Comparison of ENCODE assay signal across 30 cellular contexts in the genomic region with DNA sequence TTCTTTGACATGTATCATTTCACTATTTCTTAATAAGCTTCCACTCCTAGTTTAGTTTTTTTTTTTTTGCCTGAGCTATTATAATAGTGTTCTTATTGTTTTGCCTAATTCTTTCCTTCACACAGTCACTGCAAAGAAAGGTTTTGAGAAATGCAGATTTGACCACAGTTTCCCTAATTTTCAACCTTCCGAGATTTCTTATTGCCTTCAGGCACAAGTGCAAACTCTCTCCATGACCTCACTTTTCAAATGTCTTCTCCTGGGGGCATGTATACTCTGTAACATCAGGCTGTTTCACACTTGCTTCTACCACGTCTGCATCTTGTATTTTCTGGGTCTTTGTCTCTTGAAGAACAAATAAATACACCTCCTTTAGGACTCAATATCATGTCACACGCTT.
DNase-seq lines count a peak whose midpoint lies in the region; ATAC-seq and TF ChIP-seq lines count a peak whose summit lies in the region.
"Had no signal": no experiment of that assay in that cellular context is flagged by ENCODE, and none has a peak within 500 bp of the region (broad histone marks: within the 10 kb centered on the region; RNA-seq: fewer than 3 reads in every experiment).

No MANE protein-coding gene starts in this region.

- no peaks in the 10 kb centered on the region for H3K36me3 Mint-ChIP-seq in endothelial cell (ENCODE audit: low read depth, unreplicated experiment)
- H3K36me3 Mint-ChIP-seq in CD8-positive, alpha-beta T cell, result no peaks in the 10 kb centered on the region
- H3K36me3 Mint-ChIP-seq: activated naive CD4-positive, alpha-beta T cell treated with anti-CD3 and anti-CD28 coated beads, Interleukin-2, amount 10 ng/mL, durations not matched to agents 7 days and 5 days; CD4-positive, CD25-positive, alpha-beta regulatory T cell; naive thymus-derived CD8-positive, alpha-beta T cell had no signal

- H2BK15ac ChIP-seq in mesenchymal stem cell (ENCODE audit: low read depth, poor library complexity, severe bottlenecking), result no peak overlapping the region

- H2AFZ ChIP-seq in mesenchymal stem cell (ENCODE audit: low read depth, low read length), result no peak overlapping the region

- H3K9ac ChIP-seq in mesenchymal stem cell (ENCODE audit: low read length), result no peak overlapping the region

- H2BK120ac ChIP-seq in mesenchymal stem cell (ENCODE audit: low read depth, low read length), result no peak overlapping the region

- TF ChIP-seq CTCF in Panc1 (IDR thresholded peaks at IDR 0.05), result no peak
- TF ChIP-seq CTCF in endothelial cell (IDR thresholded peaks at IDR 0.05; ENCODE audit: unreplicated experiment), result no peak
- TF ChIP-seq CTCF in CD8-positive, alpha-beta T cell (IDR thresholded peaks at IDR 0.05), result no peak

- intact Hi-C loops in Panc1 (cut with micrococcal nuclease; ENCODE audit: unreplicated experiment), result no loop called here
- intact Hi-C loops in CD8-positive, alpha-beta T cell (cut with DNase I, micrococcal nuclease), result no loop called here

- H3K4me1 ChIP-seq in Panc1 (ENCODE audit: control insufficient read depth, insufficient read depth, low read length) (peaks cover 16% of the 10 kb centered on the region), mesenchymal stem cell (ENCODE audit: control insufficient read depth, insufficient read depth, low read depth, low read length) (no peaks in the 10 kb centered on the region)
- no peaks in the 10 kb centered on the region for H3K4me1 ChIP-seq in CD8-positive, alpha-beta T cell (ENCODE audit: insufficient read depth, low read length)

- H4K8ac ChIP-seq in mesenchymal stem cell (ENCODE audit: low read length), result no peak overlapping the region

- no peaks in the 10 kb centered on the region for H3K9me3 Mint-ChIP-seq in endothelial cell (ENCODE audit: unreplicated experiment)
- H3K9me3 Mint-ChIP-seq in CD8-positive, alpha-beta T cell, result no peaks in the 10 kb centered on the region
- H3K9me3 Mint-ChIP-seq: activated naive CD4-positive, alpha-beta T cell treated with anti-CD3 and anti-CD28 coated beads, Interleukin-2, amount 10 ng/mL, durations not matched to agents 7 days and 5 days; activated T-helper 17 cell treated with anti-CD3 and anti-CD28 coated beads, Interleukin-2, amount 50 U/mL, for 72 hours; CD4-positive, CD25-positive, alpha-beta regulatory T cell; naive thymus-derived CD8-positive, alpha-beta T cell had no signal

- H3K27me3 Mint-ChIP-seq in endothelial cell (ENCODE audit: unreplicated experiment), result no peaks in the 10 kb centered on the region
- H3K27me3 Mint-ChIP-seq in CD8-positive, alpha-beta T cell (ENCODE audit: low read depth), result peaks cover 3% of the 10 kb centered on the region
- H3K27me3 Mint-ChIP-seq: activated naive CD4-positive, alpha-beta T cell treated with anti-CD3 and anti-CD28 coated beads, Interleukin-2, amount 10 ng/mL, durations not matched to agents 7 days and 5 days had no signal

- peaks cover under 1% of the 10 kb centered on the region for H3K4me1 Mint-ChIP-seq in endothelial cell (ENCODE audit: unreplicated experiment)
- H3K4me1 Mint-ChIP-seq in CD8-positive, alpha-beta T cell (ENCODE audit: low read depth), result no peaks in the 10 kb centered on the region
- H3K4me1 Mint-ChIP-seq: activated naive CD4-positive, alpha-beta T cell treated with anti-CD3 and anti-CD28 coated beads, Interleukin-2, amount 10 ng/mL, durations not matched to agents 7 days and 5 days; activated T-helper 17 cell treated with anti-CD3 and anti-CD28 coated beads, Interleukin-2, amount 50 U/mL, for 72 hours; CD4-positive, CD25-positive, alpha-beta regulatory T cell; naive thymus-derived CD8-positive, alpha-beta T cell had no signal

- WGBS in mesenchymal stem cell, result 80% methylated on average over 3 of the region's 3 CpGs

- POLR2A ChIA-PET in Panc1 (lab: Charles Lee), result interaction anchor here (0.6 kb wide), 1 partner anchor 1272 kb away, joined by 3 read pairs; no protein-coding TSS in a partner anchor
- POLR2A ChIA-PET in CD8-positive, alpha-beta T cell (lab: Charles Lee), result no interaction called here

- H3K23ac ChIP-seq in mesenchymal stem cell (ENCODE audit: low read length in 2 of 2), result no peak overlapping the region

- H4K91ac ChIP-seq in mesenchymal stem cell (ENCODE audit: low read length), result no peak overlapping the region

- H3K4me3 ChIP-seq in Panc1 (ENCODE audit: low read depth in 2 of 2, low read length in 2 of 2), result no peak overlapping the region
- no peak overlapping the region for H3K4me3 ChIP-seq in mesenchymal stem cell (ENCODE audit: insufficient read depth in 1 of 2, low read depth in 1 of 2, low read length in 2 of 2)
- H3K4me3 ChIP-seq in CD8-positive, alpha-beta T cell (ENCODE audit: low read depth, low read length), result no peak overlapping the region
- H3K4me3 ChIP-seq: adrenal gland, esophagus squamous epithelium, GM12878, heart left ventricle, ovary, upper lobe of left lung had no signal

- no peaks in the 10 kb centered on the region for H3K79me1 ChIP-seq in mesenchymal stem cell (replicated peaks; ENCODE audit: low read length, poor library complexity, severe bottlenecking)

- H3K27ac ChIP-seq in Panc1 (ENCODE audit: low read length) (peak overlapping the region; percentile 99; the same call in 1 of the 2 replicates), mesenchymal stem cell (ENCODE audit: low read length, poor library complexity, severe bottlenecking) (no peak overlapping the region)
- no peak overlapping the region for H3K27ac ChIP-seq in CD8-positive, alpha-beta T cell (ENCODE audit: low read depth, low read length)
- H3K27ac ChIP-seq: adrenal gland, esophagus squamous epithelium, foreskin keratinocyte, heart left ventricle, ovary, upper lobe of left lung had no signal

- no peak overlapping the region for H3K27ac Mint-ChIP-seq in endothelial cell (ENCODE audit: unreplicated experiment)
- H3K27ac Mint-ChIP-seq in CD8-positive, alpha-beta T cell, result no peak overlapping the region
- H3K27ac Mint-ChIP-seq: activated CD8-positive, alpha-beta T cell treated with anti-CD3 and anti-CD28 coated beads, Interleukin-2, amount 10 ng/mL, durations not matched to agents 7 days and 5 days; activated naive CD4-positive, alpha-beta T cell treated with anti-CD3 and anti-CD28 coated beads, Interleukin-2, amount 10 ng/mL, durations not matched to agents 7 days and 5 days; activated T-helper 17 cell treated with anti-CD3 and anti-CD28 coated beads, Interleukin-2, amount 50 U/mL, for 72 hours; naive thymus-derived CD8-positive, alpha-beta T cell had no signal

- in situ Hi-C loops in Panc1 (cut with HindIII; ENCODE audit: low pct_unique_long_range_greater_than_20kb, low sequenced_read_pairs), result no loop called here

- CTCF ChIA-PET in Panc1 (lab: Charles Lee), result no interaction called here
- CTCF ChIA-PET in CD8-positive, alpha-beta T cell (lab: Charles Lee), result no interaction called here

- H3K27me3 ChIP-seq in Panc1 (ENCODE audit: control insufficient read depth, insufficient read depth, low read length) (no peaks in the 10 kb centered on the region), mesenchymal stem cell (ENCODE audit: control insufficient read depth in 1 of 2, insufficient read depth in 1 of 2, low read length in 2 of 2) (no peaks in the 10 kb centered on the region)
- no peaks in the 10 kb centered on the region for H3K27me3 ChIP-seq in CD8-positive, alpha-beta T cell (ENCODE audit: insufficient read depth, low read length)
- H3K27me3 ChIP-seq: adrenal gland, esophagus squamous epithelium, foreskin keratinocyte, heart left ventricle, ovary, upper lobe of left lung had no signal

- ATAC-seq in Panc1 (no peak), GM21529 (IDR thresholded peaks at IDR 0.05; ENCODE audit: unreplicated experiment) (no peak)
- ATAC-seq in CD8-positive, alpha-beta T cell, result no peak
- ATAC-seq: activated CD8-positive, alpha-beta T cell treated with anti-CD3 and anti-CD28 coated beads, Interleukin-2, amount 10 ng/mL, durations not matched to agents 7 days and 5 days; activated T-helper 17 cell treated with anti-CD3 and anti-CD28 coated beads, Interleukin-2, amount 50 U/mL, for 72 hours; foreskin keratinocyte; GM12878; heart left ventricle; left ventricle myocardium superior; naive thymus-derived CD8-positive, alpha-beta T cell; PC-3 had no signal

- no peak overlapping the region for H3K14ac ChIP-seq in mesenchymal stem cell (ENCODE audit: low read length in 2 of 2)

- no peak overlapping the region for H2BK12ac ChIP-seq in mesenchymal stem cell (ENCODE audit: low read length in 2 of 2)

- no TSS peak for BruUV-seq in Panc1 (replicated peaks; lab: Mats Ljungman, UMichigan)

- no peak overlapping the region for H3K4me3 Mint-ChIP-seq in endothelial cell (ENCODE audit: unreplicated experiment)
- H3K4me3 Mint-ChIP-seq in CD8-positive, alpha-beta T cell, result no peak overlapping the region
- H3K4me3 Mint-ChIP-seq: activated CD8-positive, alpha-beta T cell treated with anti-CD3 and anti-CD28 coated beads, Interleukin-2, amount 10 ng/mL, durations not matched to agents 7 days and 5 days; activated naive CD4-positive, alpha-beta T cell treated with anti-CD3 and anti-CD28 coated beads, Interleukin-2, amount 10 ng/mL, durations not matched to agents 7 days and 5 days; activated T-helper 17 cell treated with anti-CD3 and anti-CD28 coated beads, Interleukin-2, amount 50 U/mL, for 72 hours; CD4-positive, CD25-positive, alpha-beta regulatory T cell; naive thymus-derived CD8-positive, alpha-beta T cell had no signal

- H3K9me3 ChIP-seq in Panc1 (ENCODE audit: control insufficient read depth, insufficient read depth, low read depth, low read length) (peaks cover under 1% of the 10 kb centered on the region), mesenchymal stem cell (ENCODE audit: control insufficient read depth, low read length) (no peaks in the 10 kb centered on the region)
- no peaks in the 10 kb centered on the region for H3K9me3 ChIP-seq in CD8-positive, alpha-beta T cell (ENCODE audit: low read length)
- H3K9me3 ChIP-seq: adrenal gland, esophagus squamous epithelium, heart left ventricle, ovary, upper lobe of left lung had no signal

- peak overlapping the region; percentile 66 for H2AK5ac ChIP-seq in mesenchymal stem cell (ENCODE audit: low read length, severe bottlenecking)

- H3K18ac ChIP-seq in mesenchymal stem cell (ENCODE audit: low read depth in 1 of 2, low read length in 2 of 2), result no peak overlapping the region

- no peak overlapping the region for H2BK5ac ChIP-seq in mesenchymal stem cell (ENCODE audit: low read depth, low read length, poor library complexity, severe bottlenecking)

- peak overlapping the region; percentile 29 for H3K4me2 ChIP-seq in mesenchymal stem cell (ENCODE audit: low read length, poor library complexity, severe bottlenecking)

- H3K4ac ChIP-seq in mesenchymal stem cell (ENCODE audit: low read depth in 1 of 2, low read length in 2 of 2), result no peak overlapping the region

- H3K36me3 ChIP-seq in Panc1 (ENCODE audit: control insufficient read depth, insufficient read depth, low read length) (no peaks in the 10 kb centered on the region), mesenchymal stem cell (ENCODE audit: control insufficient read depth in 1 of 2, insufficient read depth in 2 of 2, low read depth in 1 of 2, low read length in 2 of 2) (no peaks in the 10 kb centered on the region)
- no peaks in the 10 kb centered on the region for H3K36me3 ChIP-seq in CD8-positive, alpha-beta T cell (ENCODE audit: insufficient read depth, low read length)
- H3K36me3 ChIP-seq: adrenal gland, esophagus squamous epithelium, heart left ventricle, ovary, upper lobe of left lung had no signal

- DNase-seq in SIG-M5 treated with dmso at 0.1 percent for 504 hours (lab: John Stamatoyannopoulos, UW; ENCODE audit: unreplicated experiment) (peak; percentile 28), SIG-M5 (lab: John Stamatoyannopoulos, UW) (no peak), Panc1 (ENCODE audit: low read depth, low spot score) (no peak), mesenchymal stem cell (no peak), endothelial cell (ENCODE audit: low spot score) (no peak), HUDEP-2 (lab: John Stamatoyannopoulos, UW; ENCODE audit: unreplicated experiment in 76 of 76) (no peak)
- DNase-seq in CD8-positive, alpha-beta T cell, result no peak
- DNase-seq: activated CD8-positive, alpha-beta T cell treated with anti-CD3 and anti-CD28 coated beads, Interleukin-2, amount 10 ng/mL, durations not matched to agents 7 days and 5 days; activated naive CD4-positive, alpha-beta T cell treated with anti-CD3 and anti-CD28 coated beads, Interleukin-2, amount 10 ng/mL, durations not matched to agents 7 days and 5 days; adrenal gland; CD4-positive, CD25-positive, alpha-beta regulatory T cell; esophagus squamous epithelium; heart left ventricle; KG1; kidney; left ventricle myocardium superior; midbrain; naive thymus-derived CD8-positive, alpha-beta T cell; NCI-H1694; NCI-H748 treated with DMSO at 0.1 percent for 48 hours; ovary; SHP77; stimulated activated naive CD4-positive, alpha-beta T cell; T-helper 9 cell; upper lobe of left lung had no signal
